ENCODE assay signal across 22 cellular contexts in genomic region chr1:91913018-91913417, GRCh38. TPM values are rescaled to one million over a fixed set of nuclear protein-coding genes. Genes with fewer than 3 reads are reported as not detected.
"Had no signal": no experiment of that assay in that cellular context is flagged by ENCODE, and none has a peak within 500 bp of the region (broad histone marks: within the 10 kb centered on the region; RNA-seq: fewer than 3 reads in every experiment).

No MANE protein-coding gene starts in this region.

- H3K9me3 ChIP-seq: gastrocnemius medialis, left lung, tibial artery had no signal

- H3K27me3 ChIP-seq: gastrocnemius medialis, left lung, tibial artery had no signal

- H3K4me3 Mint-ChIP-seq: activated naive CD8-positive, alpha-beta T cell; activated T-helper 1 cell treated with anti-CD3 and anti-CD28 coated beads, Interleukin-12 subunit alpha, Interleukin-12 subunit beta, Interleukin-2, Interleukin-4 antibody, amounts not matched to agents 30 ng/mL and 10 ng/mL and 1 ng/mL, durations not matched to agents 14 hours and 24 hours and 36 hours; brain; T-helper 2 cell treated with Interferon-gamma antibody and Interleukin-4, amounts not matched to agents 5 μg/mL and 100 μg/mL, for 36 hours had no signal

- H3K4me3 ChIP-seq: gastrocnemius medialis, left lung, tibial artery had no signal

- DNase-seq: activated CD4-positive, alpha-beta T cell treated with anti-CD3 and anti-CD28 coated beads, Interleukin-2, amount 50 U/mL, for 48 hours; activated gamma-delta T cell treated with Interleukin-2 at 50 U/mL for 16 hours; activated T-cell treated with anti-CD3 and anti-CD28 coated beads for 4 hours; anterior cingulate cortex; cerebellar nuclear complex; effector CD8-positive, alpha-beta T cell; gastrocnemius medialis; left lung; retina; stimulated activated CD4-positive, alpha-beta T cell treated with anti-CD3 and anti-CD28 coated beads, Interleukin-1b, Interleukin-23, amount 100 ng/mL, for 48 hours; stimulated activated naive CD8-positive, alpha-beta T cell treated with anti-CD3 and anti-CD28 coated beads, Interleukin-15, Interleukin-2, amounts not matched to agents 100 U/mL and 50 U/mL, for 24 hours; substantia nigra; tibial artery had no signal

- H3K36me3 Mint-ChIP-seq: activated naive CD8-positive, alpha-beta T cell; brain had no signal

- H3K4me1 Mint-ChIP-seq: brain had no signal

- H3K36me3 ChIP-seq: gastrocnemius medialis, left lung, tibial artery had no signal

- H3K27me3 Mint-ChIP-seq: activated naive CD8-positive, alpha-beta T cell; brain had no signal

- H3K27ac ChIP-seq: gastrocnemius medialis, left lung, tibial artery had no signal

- H3K9me3 Mint-ChIP-seq: activated T-helper 1 cell treated with anti-CD3 and anti-CD28 coated beads, Interleukin-12 subunit alpha, Interleukin-12 subunit beta, Interleukin-2, Interleukin-4 antibody, amounts not matched to agents 30 ng/mL and 10 ng/mL and 1 ng/mL, durations not matched to agents 14 hours and 24 hours and 36 hours; brain; T-helper 2 cell treated with Interferon-gamma antibody and Interleukin-4, amounts not matched to agents 5 μg/mL and 100 μg/mL, for 36 hours had no signal

- H3K27ac Mint-ChIP-seq: activated naive CD8-positive, alpha-beta T cell; activated T-helper 1 cell treated with anti-CD3 and anti-CD28 coated beads, Interleukin-12 subunit alpha, Interleukin-12 subunit beta, Interleukin-2, Interleukin-4 antibody, amounts not matched to agents 30 ng/mL and 10 ng/mL and 1 ng/mL, durations not matched to agents 14 hours and 24 hours and 36 hours; brain; T-helper 2 cell treated with Interferon-gamma antibody and Interleukin-4, amounts not matched to agents 5 μg/mL and 100 μg/mL, for 36 hours had no signal

- H3K4me1 ChIP-seq: gastrocnemius medialis, left lung, tibial artery had no signal

RNA-seq across cellular contexts. Expression of gene BRDT, which starts 36.2 kb away (rescaled TPM):
- total RNA-seq: activated T-helper 1 cell treated with anti-CD3 and anti-CD28 coated beads, Interleukin-12 subunit alpha, Interleukin-12 subunit beta, Interleukin-2, Interleukin-4 antibody, amounts not matched to agents 30 ng/mL and 10 ng/mL and 1 ng/mL, durations not matched to agents 14 hours and 24 hours and 36 hours; gastrocnemius medialis; kidney epithelial cell; left lung; lung microvascular endothelial cell; mononuclear cell; posterior vena cava had no signal
- polyA plus RNA-seq: neural cell had no signal
